8 cellular contexts compared by ENCODE assay signal in the genomic region with DNA sequence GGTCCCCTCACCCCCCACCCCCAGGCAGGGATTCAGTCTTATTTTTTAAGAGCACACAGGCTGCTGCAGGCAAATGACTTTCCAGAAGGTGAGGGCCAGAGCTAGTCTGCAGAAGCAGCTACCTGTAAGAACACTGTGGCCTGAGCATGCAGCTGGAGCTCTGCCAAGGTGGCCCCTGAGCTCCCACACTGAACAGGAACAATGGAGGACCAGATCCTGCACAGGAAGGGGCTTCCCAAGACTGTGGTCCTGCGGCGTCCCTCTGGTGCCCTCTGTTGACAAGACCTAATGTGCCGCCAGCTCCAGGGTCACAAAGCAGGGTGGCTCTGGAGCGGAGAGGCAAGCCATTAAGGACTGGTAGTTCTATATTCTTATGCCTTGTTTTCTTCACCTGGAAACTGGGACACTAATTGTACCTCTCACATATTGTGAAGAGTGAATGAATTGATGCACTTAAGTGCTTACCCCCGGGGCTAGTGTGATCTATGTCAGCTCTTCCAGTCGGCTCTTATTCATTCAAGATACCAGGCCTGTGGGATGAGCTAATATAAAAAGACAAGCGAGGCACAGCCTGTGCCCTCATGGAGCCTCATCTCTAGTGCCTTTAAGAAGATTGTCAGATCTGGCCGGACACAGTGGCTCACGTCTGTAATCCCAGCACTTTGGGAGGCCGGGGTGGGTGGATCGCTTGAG. TPM values are rescaled to one million over a fixed set of nuclear protein-coding genes. Genes with fewer than 3 reads are reported as not detected.
DNase-seq lines count a peak whose midpoint lies in the region; ATAC-seq, FAIRE-seq and TF ChIP-seq lines count a peak whose summit lies in the region.

No MANE protein-coding gene starts in this region.

- no peak overlapping the region for H3K27ac Mint-ChIP-seq in stimulated activated effector memory CD8-positive, alpha-beta T cell treated with anti-CD3 and anti-CD28 coated beads, Interleukin-12 subunit alpha, Interleukin-12 subunit beta, amount 100 ng/mL, for 72 hours

- H3K9me3 Mint-ChIP-seq in stimulated activated effector memory CD8-positive, alpha-beta T cell treated with anti-CD3 and anti-CD28 coated beads, Interleukin-12 subunit alpha, Interleukin-12 subunit beta, amount 100 ng/mL, for 72 hours, result no peaks in the 10 kb centered on the region

- H4K20me1 ChIP-seq in GM23248 (ENCODE audit: insufficient read depth) (no peaks in the 10 kb centered on the region), keratinocyte (ENCODE audit: control insufficient read depth, extremely low read depth, insufficient read depth, low read length) (no peaks in the 10 kb centered on the region)

- dilution Hi-C loops in keratinocyte (cut with MboI; ENCODE audit: extremely low pct_ligation_motif_present, low sequenced_read_pairs), result no loop called here

- H3K4me2 ChIP-seq in GM23248 (ENCODE audit: unreplicated experiment), result no peak overlapping the region
- no peak overlapping the region for H3K4me2 ChIP-seq in keratinocyte (ENCODE audit: control insufficient read depth, extremely low read depth, insufficient read depth, low read depth, low read length)

- in situ Hi-C loops in GM23248 (cut with MboI), result no loop called here

- H3K36me3 Mint-ChIP-seq in stimulated activated effector memory CD8-positive, alpha-beta T cell treated with anti-CD3 and anti-CD28 coated beads, Interleukin-12 subunit alpha, Interleukin-12 subunit beta, amount 100 ng/mL, for 72 hours, result no peaks in the 10 kb centered on the region

- H3K4me3 ChIP-seq in GM23248, result no peak overlapping the region
- H3K4me3 ChIP-seq in adipocyte (ENCODE audit: low read length), result no peak overlapping the region
- H3K4me3 ChIP-seq in keratinocyte (ENCODE audit: control insufficient read depth in 2 of 3, extremely low read depth in 1 of 3, insufficient read depth in 2 of 3, low read depth in 1 of 3, low read length in 3 of 3), result no peak overlapping the region

- no peaks in the 10 kb centered on the region for H3K9me3 ChIP-seq in GM23248 (ENCODE audit: low read depth)
- H3K9me3 ChIP-seq in adipocyte (ENCODE audit: control insufficient read depth, low read length), result no peaks in the 10 kb centered on the region
- peaks cover 2% of the 10 kb centered on the region for H3K9me3 ChIP-seq in keratinocyte (ENCODE audit: control insufficient read depth, low read depth, low read length)

- H3K27me3 ChIP-seq in GM23248 (replicated peaks; ENCODE audit: insufficient read depth) (peaks cover 39% of the 10 kb centered on the region), adipocyte (replicated peaks; ENCODE audit: control insufficient read depth, insufficient read depth, low read length) (peaks cover 29% of the 10 kb centered on the region), keratinocyte (ENCODE audit: control insufficient read depth, extremely low read depth, insufficient read depth, low read length) (no peaks in the 10 kb centered on the region)

- H3K9me2 ChIP-seq in GM23248 (ENCODE audit: insufficient read depth), result no peaks in the 10 kb centered on the region

- H3K79me2 ChIP-seq in GM23248 (ENCODE audit: insufficient read depth) (no peaks in the 10 kb centered on the region), keratinocyte (ENCODE audit: control insufficient read depth, insufficient read depth, low read length) (no peaks in the 10 kb centered on the region)

- H3K4me1 ChIP-seq in GM23248 (ENCODE audit: insufficient read depth) (no peaks in the 10 kb centered on the region), adipocyte (ENCODE audit: control insufficient read depth, insufficient read depth, low read length) (no peaks in the 10 kb centered on the region), keratinocyte (ENCODE audit: control insufficient read depth, extremely low read depth, insufficient read depth, low read length) (no peaks in the 10 kb centered on the region)

- H3F3A ChIP-seq in GM23248 (ENCODE audit: insufficient read depth), result no peaks in the 10 kb centered on the region

- H3K36me3 ChIP-seq in GM23248 (ENCODE audit: low read depth), result no peaks in the 10 kb centered on the region
- H3K36me3 ChIP-seq in adipocyte (ENCODE audit: control insufficient read depth, insufficient read depth, low read length, severe bottlenecking), result no peaks in the 10 kb centered on the region
- no peaks in the 10 kb centered on the region for H3K36me3 ChIP-seq in keratinocyte (ENCODE audit: control insufficient read depth in 2 of 2, extremely low read depth in 1 of 2, insufficient read depth in 2 of 2, low read length in 2 of 2)

- no peak overlapping the region for H3K27ac ChIP-seq in C4-2B
- H3K27ac ChIP-seq in GM23248, result no peak overlapping the region
- H3K27ac ChIP-seq in keratinocyte (ENCODE audit: control insufficient read depth, insufficient read depth, low read length), result no peak overlapping the region

- H3K4me3 Mint-ChIP-seq in stimulated activated effector memory CD8-positive, alpha-beta T cell treated with anti-CD3 and anti-CD28 coated beads, Interleukin-12 subunit alpha, Interleukin-12 subunit beta, amount 100 ng/mL, for 72 hours, result no peak overlapping the region

- 37 to 57% methylated on average over 9 to 11 of the region's 11 CpGs for WGBS in GM23248 (ENCODE audit: low coverage in 1 of 2, low lambda C conversion rate in 2 of 2, missing lambda C conversion rate in 2 of 2), 2 experiments

- no peaks in the 10 kb centered on the region for H3K4me1 Mint-ChIP-seq in stimulated activated effector memory CD8-positive, alpha-beta T cell treated with anti-CD3 and anti-CD28 coated beads, Interleukin-12 subunit alpha, Interleukin-12 subunit beta, amount 100 ng/mL, for 72 hours

- ATAC-seq in stimulated activated effector memory CD8-positive, alpha-beta T cell treated with anti-CD3 and anti-CD28 coated beads, Interleukin-12 subunit alpha, Interleukin-12 subunit beta, amount 100 ng/mL, for 72 hours, result peak; percentile 60
- ATAC-seq in HG03520 (IDR thresholded peaks at IDR 0.05; ENCODE audit: unreplicated experiment), result no peak

- H3K9me1 ChIP-seq in keratinocyte (ENCODE audit: control insufficient read depth, extremely low read depth, insufficient read depth, low read length), result no peaks in the 10 kb centered on the region

- H3K9ac ChIP-seq in GM23248 (no peak overlapping the region), adipocyte (ENCODE audit: low read length) (no peak overlapping the region), keratinocyte (ENCODE audit: control insufficient read depth, extremely low read depth, insufficient read depth, low read length) (no peak overlapping the region)

- TF ChIP-seq CTCF in C4-2B (conservative IDR thresholded peaks at IDR 0.05), result peak; percentile 78
- peak; percentile 53 to 72 (median 54) for TF ChIP-seq CTCF in keratinocyte (optimal IDR thresholded peaks at IDR 0.05 in 1 of 3, IDR thresholded peaks at IDR 0.05 in 1 of 3, conservative IDR thresholded peaks at IDR 0.05 in 1 of 3; ENCODE audit: extremely low read depth in 1 of 3, insufficient read depth in 2 of 3, low read length in 3 of 3)

- FAIRE-seq in keratinocyte (lab: Jason Lieb, UNC) (no peak), frontal cortex (lab: Jason Lieb, UNC) (no peak)

- H2AFZ ChIP-seq in GM23248 (no peak overlapping the region), keratinocyte (ENCODE audit: control insufficient read depth, low read length) (no peak overlapping the region)

- peak; percentile 48 for DNase-seq in GM23248
- DNase-seq in NCI-H345 (lab: John Stamatoyannopoulos, UW), result peak; percentile 72
- peak; percentile 60 for DNase-seq in adipocyte (ENCODE audit: low read depth)
- DNase-seq in keratinocyte (ENCODE audit: low read depth, low spot score), result no peak
- DNase-seq in stimulated activated effector memory CD8-positive, alpha-beta T cell treated with anti-CD3 and anti-CD28 coated beads, Interleukin-12 subunit alpha, Interleukin-12 subunit beta, amount 100 ng/mL, for 72 hours (ENCODE audit: low spot score in 2 of 2), result no peak
- no peak for DNase-seq in frontal cortex (ENCODE audit: low spot score in 2 of 2)

RNA-seq across cellular contexts. Expression of a gene that starts 8.0 kb away (rescaled TPM):
- 5.8 and 6.4 TPM in 2 replicates for total RNA-seq in GM23248 (2014; rRNA removed; shearing (Covaris generic))
- polyA plus RNA-seq in GM23248 (2016; fragmentation: Nextera tagmentation; extraction: Ambion mirVana) (1.7 and 2.3 TPM in 2 replicates), keratinocyte (2.5 to 4.5 TPM (median 4.4 TPM) in 3 replicates)
- 4.5 TPM for polyA plus RNA-seq in keratinocyte (2011; ENCODE audit: low read depth)
- 3.8 and 6.8 TPM in 2 replicates for polyA plus RNA-seq in keratinocyte (2011; cell fraction: cytosol; rRNA removed)
- 8.6 and 9.9 TPM in 2 replicates for polyA plus RNA-seq in keratinocyte (2011; cell fraction: nucleus; rRNA removed)
- polyA plus RNA-seq in keratinocyte (2012; ENCODE audit: low replicate concordance), result 3.4 and 4.5 TPM in 2 replicates
- polyA minus RNA-seq in keratinocyte, result 2.7 to 3.5 TPM (median 3.5 TPM) in 3 replicates
- polyA minus RNA-seq in keratinocyte (2011; cell fraction: cytosol; rRNA and poly(A)+ RNA removed), result 3.6 TPM
- 2.8 and 4.4 TPM in 2 replicates for polyA minus RNA-seq in keratinocyte (2011; cell fraction: nucleus; rRNA and poly(A)+ RNA removed)
- total RNA-seq in frontal cortex, result 9.8 TPM

RNA-seq across cellular contexts. Expression of a gene that starts 49.9 kb away (rescaled TPM):
- 23.3 and 30.2 TPM in 2 replicates for total RNA-seq in GM23248 (2014; rRNA removed; shearing (Covaris generic))
- polyA plus RNA-seq in GM23248 (2016; fragmentation: Nextera tagmentation; extraction: Ambion mirVana) (21.8 and 22.1 TPM in 2 replicates), keratinocyte (12.6 to 28.0 TPM (median 18.8 TPM) in 3 replicates)
- 100 TPM for polyA plus RNA-seq in keratinocyte (2011; ENCODE audit: low read depth)
- polyA plus RNA-seq in keratinocyte (2011; cell fraction: cytosol; rRNA removed), result 18.7 and 25.0 TPM in 2 replicates
- polyA plus RNA-seq in keratinocyte (2011; cell fraction: nucleus; rRNA removed), result 14.4 and 25.8 TPM in 2 replicates
- polyA plus RNA-seq in keratinocyte (2012; ENCODE audit: low replicate concordance), result 18.5 and 23.0 TPM in 2 replicates
- polyA minus RNA-seq in keratinocyte, result 1.3 to 13.9 TPM (median 3.4 TPM) in 3 replicates
- polyA minus RNA-seq in keratinocyte (2011; cell fraction: cytosol; rRNA and poly(A)+ RNA removed), result 7.1 TPM
- polyA minus RNA-seq in keratinocyte (2011; cell fraction: nucleus; rRNA and poly(A)+ RNA removed), result 7.3 and 21.3 TPM in 2 replicates
- total RNA-seq in frontal cortex, result 36.7 TPM

Comparison
In these comparisons a context has a peak if more than half of its experiments do, and no peak if none do; other contexts are left out.
1. DNase-seq: peak in GM23248 (single experiment), NCI-H345 (single experiment) and adipocyte (single experiment); none in keratinocyte (single experiment), stimulated activated effector memory CD8-positive, alpha-beta T cell treated with anti-CD3 and anti-CD28 coated beads, Interleukin-12 subunit alpha, Interleukin-12 subunit beta, amount 100 ng/mL, for 72 hours (0 of 2) and frontal cortex (0 of 2).